Comparison of ENCODE assay signal across 17 cellular contexts in the genomic region with DNA sequence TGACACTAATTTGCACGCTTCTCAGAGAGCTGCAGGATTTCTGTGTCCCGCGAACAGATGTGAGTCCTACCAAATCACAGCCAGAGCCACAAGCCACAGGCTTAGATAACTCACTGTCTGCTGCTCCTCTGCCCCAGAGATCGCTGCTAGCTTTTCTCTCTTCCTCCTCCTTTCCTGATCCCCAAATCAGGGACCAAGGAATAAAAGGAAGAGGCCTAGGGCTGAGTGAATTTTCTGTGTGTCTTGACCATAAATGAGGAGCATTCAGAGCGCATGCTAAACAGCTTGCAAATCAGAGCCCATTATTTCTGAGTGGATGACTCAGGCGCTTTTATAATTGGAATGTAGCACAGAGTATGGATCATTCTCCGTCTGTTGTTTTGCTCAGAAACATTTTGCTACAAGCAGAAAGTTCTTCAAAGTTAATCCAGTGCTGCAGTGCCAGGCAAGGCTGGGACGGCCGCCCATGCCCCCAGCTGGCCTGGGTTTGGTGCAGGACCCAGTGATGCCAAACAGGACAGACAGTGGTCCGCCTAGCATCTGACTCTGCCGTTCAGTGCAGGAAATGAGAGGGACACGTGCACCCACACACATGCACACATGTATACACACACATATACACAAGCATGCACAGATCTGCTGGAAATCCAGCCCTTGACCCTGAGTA. TPM values are rescaled to one million over a fixed set of nuclear protein-coding genes. Genes with fewer than 3 reads are reported as not detected.
DNase-seq lines count a peak whose midpoint lies in the region; ATAC-seq and TF ChIP-seq lines count a peak whose summit lies in the region.
"Had no signal": no experiment of that assay in that cellular context is flagged by ENCODE, and none has a peak within 500 bp of the region (broad histone marks: within the 10 kb centered on the region; RNA-seq: fewer than 3 reads in every experiment).

No MANE protein-coding gene starts in this region.

- WGBS in endodermal cell (ENCODE audit: insufficient coverage in 1 of 2, insufficient read length in 1 of 2), 2 experiments = 85 to 92% methylated on average over 7 to 12 of the region's 12 CpGs

- DNase-seq in COLO829 (ENCODE audit: low spot score) (peak; percentile 34), NCI-H1694 (lab: John Stamatoyannopoulos, UW) (peak; percentile 59), endodermal cell (no peak), non-pigmented ciliary epithelial cell (ENCODE audit: low read depth) (peak; percentile 3), NCI-H1105 (lab: John Stamatoyannopoulos, UW) (no peak), Karpas-422 (no peak)
- no peak for DNase-seq in activated T-helper 1 cell treated with anti-CD3 and anti-CD28 coated beads, Interleukin-12 subunit alpha, Interleukin-12 subunit beta, Interleukin-2, Interleukin-4 antibody, amounts not matched to agents 30 ng/mL and 10 ng/mL and 1 ng/mL, durations not matched to agents 14 hours and 24 hours and 36 hours (ENCODE audit: low spot score)
- DNase-seq: activated CD4-positive, alpha-beta T cell treated with anti-CD3 and anti-CD28 coated beads, Interleukin-2, amount 10 ng/mL, durations not matched to agents 24 days and 14 days; erythroblast; NCI-H226; stimulated activated CD4-positive, alpha-beta T cell treated with anti-CD3 and anti-CD28 coated beads, Interleukin-4, amount 100 ng/mL, for 1 hour; stimulated activated naive B cell treated with anti-CD40 and anti-IgM and Interleukin-4, amounts not matched to agents 10 μg/mL and 1 μg/mL and 100 μg/mL, for 72 hours; T-cell had no signal

- no peaks in the 10 kb centered on the region for H3K79me2 ChIP-seq in Karpas-422 (ENCODE audit: low read length)

- H3K4me2 ChIP-seq in Karpas-422 (ENCODE audit: low read depth, low read length, poor library complexity, severe bottlenecking) = no peak overlapping the region

- no peak for ATAC-seq in GM18870 (IDR thresholded peaks at IDR 0.05; ENCODE audit: unreplicated experiment)
- ATAC-seq: stimulated activated naive B cell treated with anti-CD40 and anti-IgM and Interleukin-4, amounts not matched to agents 10 μg/mL and 1 μg/mL and 100 μg/mL, for 72 hours; T-cell had no signal

- peak overlapping the region; percentile 4 for H3K27ac ChIP-seq in endodermal cell (ENCODE audit: low read depth, low read length)
- H3K27ac ChIP-seq in Karpas-422 (ENCODE audit: low read length) = no peak overlapping the region
- H3K27ac ChIP-seq: C4-2B, cardiac muscle cell, prostate gland had no signal

- H3K9me3 Mint-ChIP-seq in endodermal cell = no peaks in the 10 kb centered on the region
- no peaks in the 10 kb centered on the region for H3K9me3 Mint-ChIP-seq in activated T-helper 1 cell treated with anti-CD3 and anti-CD28 coated beads, Interleukin-12 subunit alpha, Interleukin-12 subunit beta, Interleukin-2, Interleukin-4 antibody, amounts not matched to agents 30 ng/mL and 10 ng/mL and 1 ng/mL, durations not matched to agents 14 hours and 24 hours and 36 hours
- H3K9me3 Mint-ChIP-seq: activated CD4-positive, alpha-beta T cell treated with anti-CD3 and anti-CD28 coated beads, Interleukin-2, amount 10 ng/mL, durations not matched to agents 24 days and 14 days; stimulated activated naive B cell treated with anti-CD40 and anti-IgM and Interleukin-4, amounts not matched to agents 10 μg/mL and 1 μg/mL and 100 μg/mL, for 72 hours; T-cell had no signal

- no peaks in the 10 kb centered on the region for H3K4me1 ChIP-seq in endodermal cell (ENCODE audit: control insufficient read depth, insufficient read depth, low read length)
- no peaks in the 10 kb centered on the region for H3K4me1 ChIP-seq in Karpas-422 (ENCODE audit: low read length)
- H3K4me1 ChIP-seq: prostate gland had no signal

- intact Hi-C loops in activated T-helper 1 cell treated with anti-CD3 and anti-CD28 coated beads, Interleukin-12 subunit alpha, Interleukin-12 subunit beta, Interleukin-2, Interleukin-4 antibody, amounts not matched to agents 30 ng/mL and 10 ng/mL and 1 ng/mL, durations not matched to agents 14 hours and 24 hours and 36 hours (cut with micrococcal nuclease) = no loop called here

- H3K9ac ChIP-seq in endodermal cell (ENCODE audit: extremely low read depth, low read length, poor library complexity, severe bottlenecking) (no peak overlapping the region), Karpas-422 (ENCODE audit: low read length) (no peak overlapping the region)

- H3K36me3 Mint-ChIP-seq in endodermal cell (ENCODE audit: low read depth) = no peaks in the 10 kb centered on the region
- peaks cover 20% of the 10 kb centered on the region for H3K36me3 Mint-ChIP-seq in activated T-helper 1 cell treated with anti-CD3 and anti-CD28 coated beads, Interleukin-12 subunit alpha, Interleukin-12 subunit beta, Interleukin-2, Interleukin-4 antibody, amounts not matched to agents 30 ng/mL and 10 ng/mL and 1 ng/mL, durations not matched to agents 14 hours and 24 hours and 36 hours (ENCODE audit: low read depth)

- H3K4me3 Mint-ChIP-seq in endodermal cell = no peak overlapping the region
- no peak overlapping the region for H3K4me3 Mint-ChIP-seq in activated T-helper 1 cell treated with anti-CD3 and anti-CD28 coated beads, Interleukin-12 subunit alpha, Interleukin-12 subunit beta, Interleukin-2, Interleukin-4 antibody, amounts not matched to agents 30 ng/mL and 10 ng/mL and 1 ng/mL, durations not matched to agents 14 hours and 24 hours and 36 hours
- H3K4me3 Mint-ChIP-seq: activated CD4-positive, alpha-beta T cell treated with anti-CD3 and anti-CD28 coated beads, Interleukin-2, amount 10 ng/mL, durations not matched to agents 24 days and 14 days; stimulated activated naive B cell treated with anti-CD40 and anti-IgM and Interleukin-4, amounts not matched to agents 10 μg/mL and 1 μg/mL and 100 μg/mL, for 72 hours; T-cell had no signal

- H3K4me3 ChIP-seq in endodermal cell (ENCODE audit: low read length) (no peak overlapping the region), Karpas-422 (ENCODE audit: low read length) (no peak overlapping the region)
- H3K4me3 ChIP-seq: cardiac muscle cell, prostate gland had no signal

- no peaks in the 10 kb centered on the region for H3K27me3 ChIP-seq in endodermal cell (ENCODE audit: control insufficient read depth, insufficient read depth, low read length, poor library complexity, severe bottlenecking)
- no peaks in the 10 kb centered on the region for H3K27me3 ChIP-seq in Karpas-422 (ENCODE audit: low read length)
- H3K27me3 ChIP-seq: cardiac muscle cell had no signal

- no peaks in the 10 kb centered on the region for H3K27me3 Mint-ChIP-seq in endodermal cell (ENCODE audit: insufficient read depth)
- no peaks in the 10 kb centered on the region for H3K27me3 Mint-ChIP-seq in activated T-helper 1 cell treated with anti-CD3 and anti-CD28 coated beads, Interleukin-12 subunit alpha, Interleukin-12 subunit beta, Interleukin-2, Interleukin-4 antibody, amounts not matched to agents 30 ng/mL and 10 ng/mL and 1 ng/mL, durations not matched to agents 14 hours and 24 hours and 36 hours (ENCODE audit: insufficient read depth)
- H3K27me3 Mint-ChIP-seq: activated CD4-positive, alpha-beta T cell treated with anti-CD3 and anti-CD28 coated beads, Interleukin-2, amount 10 ng/mL, durations not matched to agents 24 days and 14 days; stimulated activated naive B cell treated with anti-CD40 and anti-IgM and Interleukin-4, amounts not matched to agents 10 μg/mL and 1 μg/mL and 100 μg/mL, for 72 hours; T-cell had no signal

- no peaks in the 10 kb centered on the region for H4K20me1 ChIP-seq in Karpas-422 (ENCODE audit: insufficient read depth, low read depth, low read length)

- H3K9me3 ChIP-seq in endodermal cell (ENCODE audit: control insufficient read depth, low read length) = no peaks in the 10 kb centered on the region
- no peaks in the 10 kb centered on the region for H3K9me3 ChIP-seq in Karpas-422 (ENCODE audit: low read length)
- H3K9me3 ChIP-seq: prostate gland had no signal

- H2AFZ ChIP-seq in Karpas-422 (ENCODE audit: low read length) = no peak overlapping the region

- H3K27ac Mint-ChIP-seq in endodermal cell = no peak overlapping the region
- H3K27ac Mint-ChIP-seq in activated T-helper 1 cell treated with anti-CD3 and anti-CD28 coated beads, Interleukin-12 subunit alpha, Interleukin-12 subunit beta, Interleukin-2, Interleukin-4 antibody, amounts not matched to agents 30 ng/mL and 10 ng/mL and 1 ng/mL, durations not matched to agents 14 hours and 24 hours and 36 hours = no peak overlapping the region
- H3K27ac Mint-ChIP-seq: activated CD4-positive, alpha-beta T cell treated with anti-CD3 and anti-CD28 coated beads, Interleukin-2, amount 10 ng/mL, durations not matched to agents 24 days and 14 days; T-cell had no signal

- H3K4me1 Mint-ChIP-seq in endodermal cell = no peaks in the 10 kb centered on the region
- H3K4me1 Mint-ChIP-seq in activated T-helper 1 cell treated with anti-CD3 and anti-CD28 coated beads, Interleukin-12 subunit alpha, Interleukin-12 subunit beta, Interleukin-2, Interleukin-4 antibody, amounts not matched to agents 30 ng/mL and 10 ng/mL and 1 ng/mL, durations not matched to agents 14 hours and 24 hours and 36 hours (ENCODE audit: low read depth) = no peaks in the 10 kb centered on the region
- H3K4me1 Mint-ChIP-seq: activated CD4-positive, alpha-beta T cell treated with anti-CD3 and anti-CD28 coated beads, Interleukin-2, amount 10 ng/mL, durations not matched to agents 24 days and 14 days; stimulated activated naive B cell treated with anti-CD40 and anti-IgM and Interleukin-4, amounts not matched to agents 10 μg/mL and 1 μg/mL and 100 μg/mL, for 72 hours; T-cell had no signal

- H3K36me3 ChIP-seq in endodermal cell (ENCODE audit: control insufficient read depth, insufficient read depth, low read length) (no peaks in the 10 kb centered on the region), Karpas-422 (ENCODE audit: insufficient read depth, low read length) (no peaks in the 10 kb centered on the region)
- H3K36me3 ChIP-seq: cardiac muscle cell, prostate gland had no signal

- no peak for TF ChIP-seq CTCF in endodermal cell (conservative IDR thresholded peaks at IDR 0.05)

- H3K9me2 ChIP-seq in Karpas-422 (replicated peaks; ENCODE audit: insufficient read depth, low read length) = no peaks in the 10 kb centered on the region

RNA-seq across cellular contexts. Expression of a gene that starts 38.2 kb away (rescaled TPM):
- total RNA-seq in endodermal cell = 10 to 100 TPM; 14.9 to 22.9 TPM
- 6.6 TPM for polyA plus RNA-seq in endodermal cell (2013, experiment 1 of 2)
- 6.0 TPM for polyA plus RNA-seq in endodermal cell (2013, experiment 2 of 2)
- 27.3 and 57.0 TPM in 2 replicates for total RNA-seq in Karpas-422 (2014; rRNA removed; shearing (Covaris generic); ENCODE audit: low replicate concordance)
- total RNA-seq in activated T-helper 1 cell treated with anti-CD3 and anti-CD28 coated beads, Interleukin-12 subunit alpha, Interleukin-12 subunit beta, Interleukin-2, Interleukin-4 antibody, amounts not matched to agents 30 ng/mL and 10 ng/mL and 1 ng/mL, durations not matched to agents 14 hours and 24 hours and 36 hours = 237 and 254 TPM in 2 replicates

Comparison
In these comparisons a context has a peak if more than half of its experiments do, and no peak if none do; other contexts are left out.
1. DNase-seq: peak in COLO829 (single experiment), NCI-H1694 (single experiment) and non-pigmented ciliary epithelial cell (single experiment); none in endodermal cell (single experiment), NCI-H1105 (single experiment), Karpas-422 (single experiment) and activated T-helper 1 cell treated with anti-CD3 and anti-CD28 coated beads, Interleukin-12 subunit alpha, Interleukin-12 subunit beta, Interleukin-2, Interleukin-4 antibody, amounts not matched to agents 30 ng/mL and 10 ng/mL and 1 ng/mL, durations not matched to agents 14 hours and 24 hours and 36 hours (single experiment).